ENCODE assay signal across 1 cellular context in the genomic region with DNA sequence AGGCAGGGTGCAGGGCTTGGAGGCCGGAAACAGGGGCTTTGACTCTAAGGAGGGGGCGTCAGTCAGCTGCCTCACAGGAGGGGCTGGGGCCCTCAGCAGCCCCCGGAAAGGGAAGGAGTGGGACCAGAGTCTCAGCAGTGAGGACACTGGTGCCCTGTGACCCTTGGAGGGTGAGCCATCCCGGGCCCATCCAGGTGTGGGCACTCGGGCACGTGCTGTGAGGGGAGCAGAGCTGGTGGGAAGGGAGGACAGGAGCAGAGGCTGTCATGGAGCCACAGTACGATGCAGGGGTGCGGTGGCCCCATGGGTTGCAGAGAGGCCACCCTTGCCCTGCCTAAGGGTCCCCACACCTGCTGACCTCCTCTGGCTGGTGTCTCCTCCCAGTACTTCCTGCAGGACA.
TF ChIP-seq lines count a peak whose summit lies in the region.

No MANE protein-coding gene starts in this region.

TF ChIP-seq in HepG2, 621 proteins besides CTCF, POLR2A, EP300 and RAD21:
- peak; percentile 39 for TF ChIP-seq AGO2 (optimal IDR thresholded peaks at IDR 0.05; ENCODE audit: low read depth, low read length)
- no peak for TF ChIP-seq DNMT1 (CRISPR knock-in tag; IDR thresholded peaks at IDR 0.05)
- TF ChIP-seq GTF3A (CRISPR knock-in tag; conservative IDR thresholded peaks at IDR 0.05) = no peak
TF ChIP-seq in HepG2: peak in this region for 1.
